11 cellular contexts compared by ENCODE assay signal in the genomic region with DNA sequence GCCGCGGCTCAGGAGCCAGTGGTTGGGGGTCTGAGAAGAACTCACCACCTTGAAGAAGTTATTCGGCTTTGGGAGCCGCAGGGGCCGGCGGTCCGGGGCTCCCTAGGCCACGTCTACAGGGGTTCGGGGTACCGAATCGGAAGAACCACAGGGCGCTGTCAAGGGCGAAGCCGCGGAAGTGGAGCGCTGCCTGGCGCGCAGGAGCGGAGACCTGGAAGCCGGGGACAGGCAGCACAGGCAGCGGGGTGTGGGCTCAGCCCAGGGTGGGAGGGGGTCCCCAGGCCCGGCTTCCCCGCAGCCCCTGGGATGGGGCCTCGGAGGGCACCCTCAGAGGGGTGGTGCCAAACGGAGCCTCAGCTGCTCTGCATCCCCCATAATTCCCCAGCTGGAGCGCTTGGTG. TPM values are rescaled to one million over a fixed set of nuclear protein-coding genes. Genes with fewer than 3 reads are reported as not detected.
"Had no signal": no experiment of that assay in that cellular context is flagged by ENCODE, and none has a peak within 500 bp of the region (broad histone marks: within the 10 kb centered on the region; RNA-seq: fewer than 3 reads in every experiment).

No MANE protein-coding gene starts in this region.

RNA-seq across cellular contexts. Expression of a gene that starts 11.2 kb away (rescaled TPM):
- total RNA-seq: bronchial epithelial cell, foreskin keratinocyte, left ventricle myocardium inferior, lung microvascular endothelial cell, mesothelial cell of epicardium, sciatic nerve, upper lobe of right lung had no signal
- polyA plus RNA-seq: foreskin keratinocyte, neural cell, SK-N-SH, small intestine, thymus had no signal
